8 cellular contexts compared by ENCODE assay signal in the genomic region with DNA sequence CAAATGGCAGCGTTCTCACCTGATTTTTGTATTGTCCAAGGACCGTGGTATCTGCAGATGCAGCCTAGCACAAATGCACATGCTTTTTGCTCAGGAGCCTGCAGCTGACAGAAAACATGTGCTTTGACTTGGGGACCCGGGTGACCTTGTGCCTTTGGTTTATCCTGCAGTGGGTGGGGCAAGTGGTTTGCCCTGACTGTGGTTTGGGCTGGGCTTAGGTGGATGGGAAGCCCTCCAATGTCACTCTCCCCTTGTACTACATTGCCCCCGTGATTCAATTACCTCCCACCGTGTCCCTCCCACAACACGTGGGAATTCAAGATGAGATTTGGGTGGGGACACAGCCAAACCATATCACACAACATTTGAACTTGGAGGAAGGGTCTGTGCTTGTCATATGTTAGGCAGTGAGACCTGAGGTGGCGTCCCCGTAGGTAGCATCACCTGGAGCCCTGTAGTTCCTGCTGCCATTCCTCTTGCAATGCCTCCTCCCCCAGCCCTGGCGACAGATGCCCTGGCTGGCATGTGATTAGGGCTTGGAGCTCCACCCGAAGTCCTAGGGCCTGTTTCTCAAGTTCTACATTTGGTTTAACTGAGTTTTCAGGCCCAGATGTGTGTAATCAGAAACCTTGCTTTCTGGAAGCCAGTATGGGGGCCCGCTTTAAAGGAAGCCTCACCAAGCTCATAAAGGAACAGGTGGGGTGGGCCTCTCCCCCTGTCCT. TPM values are rescaled to one million over a fixed set of nuclear protein-coding genes. Genes with fewer than 3 reads are reported as not detected.
A peak's percentile ranks its signal among the peaks of the same experiment; 100 is the strongest.
DNase-seq lines count a peak whose midpoint lies in the region; ATAC-seq, FAIRE-seq and TF ChIP-seq lines count a peak whose summit lies in the region.

No MANE protein-coding gene starts in this region.

- H3K4me1 Mint-ChIP-seq in activated CD8-positive, alpha-beta memory T cell treated with anti-CD3 and anti-CD28 coated beads, Interleukin-2, amount 10 ng/mL, durations not matched to agents 7 days and 5 days, result peaks cover 29% of the 10 kb centered on the region

- no peaks in the 10 kb centered on the region for H3K27me3 ChIP-seq in right cardiac atrium (ENCODE audit: control insufficient read depth, insufficient read depth)
- peaks cover 30% of the 10 kb centered on the region for H3K27me3 ChIP-seq in suprapubic skin
- H3K27me3 ChIP-seq in HepG2 (ENCODE audit: control insufficient read depth in 1 of 2, insufficient read depth in 2 of 2, low read length in 2 of 2), result peaks cover 2 to 33% of the 10 kb centered on the region in 2 experiments; a peak in 4 of 5 replicates

- H3K4me3 Mint-ChIP-seq in activated CD8-positive, alpha-beta memory T cell treated with anti-CD3 and anti-CD28 coated beads, Interleukin-2, amount 10 ng/mL, durations not matched to agents 7 days and 5 days, result peak overlapping the region; percentile 86

- FAIRE-seq in HepG2 (lab: Jason Lieb, UNC), result no peak

- no peak for TF ChIP-seq RAD21 in HepG2 (CRISPR knock-in tag; IDR thresholded peaks at IDR 0.05)

- BruUV-seq in HepG2 (replicated peaks; lab: Mats Ljungman, UMichigan), result no TSS peak

- H4K20me1 ChIP-seq in HepG2 (ENCODE audit: insufficient read depth, low read length), result no peaks in the 10 kb centered on the region

- H3K27ac Mint-ChIP-seq in activated CD8-positive, alpha-beta memory T cell treated with anti-CD3 and anti-CD28 coated beads, Interleukin-2, amount 10 ng/mL, durations not matched to agents 7 days and 5 days, result no peak overlapping the region

- DNase-seq in activated CD8-positive, alpha-beta memory T cell treated with anti-CD3 and anti-CD28 coated beads, Interleukin-2, amount 10 ng/mL, durations not matched to agents 7 days and 5 days, result no peak
- no peak for DNase-seq in activated CD8-positive, alpha-beta memory T cell treated with anti-CD3 and anti-CD28 coated beads for 24 hours
- no peak for DNase-seq in SK-N-MC (ENCODE audit: low read depth, low spot score)
- DNase-seq in right cardiac atrium, result no peak
- DNase-seq in suprapubic skin (ENCODE audit: low spot score in 2 of 2), result no peak
- no peak for DNase-seq in NCI-H2227 treated with DMSO at 0.1 percent for 48 hours (lab: John Stamatoyannopoulos, UW)
- DNase-seq in HepG2 (ENCODE audit: low spot score), result no peak

- H3K27me3 Mint-ChIP-seq in activated CD8-positive, alpha-beta memory T cell treated with anti-CD3 and anti-CD28 coated beads, Interleukin-2, amount 10 ng/mL, durations not matched to agents 7 days and 5 days, result peaks cover 13% of the 10 kb centered on the region

- H3K4me3 ChIP-seq in SK-N-MC (peak overlapping the region; percentile 93), right cardiac atrium (ENCODE audit: low read length) (peak overlapping the region; percentile 72), suprapubic skin (peak overlapping the region; percentile 81), HepG2 (replicated peaks in 1 of 3; ENCODE audit: insufficient read depth in 1 of 3, low read depth in 2 of 3, low read length in 3 of 3) (no peak overlapping the region)

- CTCF ChIA-PET in activated CD8-positive, alpha-beta memory T cell treated with anti-CD3 and anti-CD28 coated beads, Interleukin-2, amount 10 ng/mL, durations not matched to agents 7 days and 5 days (lab: Charles Lee), result interaction anchor here (0.9 to 2.7 kb wide), 4 partner anchors 42 to 282 kb away, joined by 3 to 15 read pairs (median 4); no protein-coding TSS in a partner anchor
- CTCF ChIA-PET in HepG2 (lab: Yijun Ruan, JAX; ENCODE audit: low intra/inter-chr PET ratio, low total read pairs), result no interaction called here

- H3K4me1 ChIP-seq in right cardiac atrium (ENCODE audit: control insufficient read depth, insufficient read depth, low read length) (no peaks in the 10 kb centered on the region), suprapubic skin (peaks cover 49% of the 10 kb centered on the region), HepG2 (ENCODE audit: insufficient read depth, low read length) (no peaks in the 10 kb centered on the region)

- H3K27ac ChIP-seq in SK-N-MC, result no peak overlapping the region
- no peak overlapping the region for H3K27ac ChIP-seq in right cardiac atrium (ENCODE audit: low read length)
- H3K27ac ChIP-seq in suprapubic skin, result peak overlapping the region; percentile 75
- H3K27ac ChIP-seq in HepG2 (ENCODE audit: extremely low read length, insufficient read depth, low read length), result no peak overlapping the region

- intact Hi-C loops in right cardiac atrium (cut with DNase I), result loop anchor here in 3 of 4 donors (10.0 kb wide), 2 partner anchors 49 to 59 kb away; no protein-coding TSS in a partner anchor
- intact Hi-C loops in HepG2 (cut with micrococcal nuclease; ENCODE audit: unreplicated experiment), result no loop called here

- POLR2A ChIA-PET in HepG2 (lab: Yijun Ruan, JAX), result no interaction called here

- no peak overlapping the region for H3K4me2 ChIP-seq in HepG2 (ENCODE audit: low read depth, low read length)

- no peak overlapping the region for H2AFZ ChIP-seq in HepG2 (ENCODE audit: low read length)

- H3K79me2 ChIP-seq in HepG2 (ENCODE audit: insufficient read depth, low read length), result no peaks in the 10 kb centered on the region

- TF ChIP-seq EP300 in suprapubic skin (IDR thresholded peaks at IDR 0.05), result no peak
- no peak for TF ChIP-seq EP300 in HepG2 (IDR thresholded peaks at IDR 0.05; ENCODE audit: low read depth in 2 of 2, low read length in 2 of 2)
- TF ChIP-seq EP300 in HepG2 (CRISPR knock-in tag; IDR thresholded peaks at IDR 0.05; ENCODE audit: borderline replicate concordance), result no peak

- H3K36me3 ChIP-seq in SK-N-MC (ENCODE audit: insufficient read depth, low read length) (no peaks in the 10 kb centered on the region), suprapubic skin (no peaks in the 10 kb centered on the region), HepG2 (replicated peaks in 1 of 2; ENCODE audit: control insufficient read depth in 1 of 2, insufficient read depth in 2 of 2, low read length in 2 of 2) (no peaks in the 10 kb centered on the region)

- in situ Hi-C loops in HepG2 (cut with HindIII; ENCODE audit: extremely low pct_ligation_motif_present, low pct_unique_long_range_greater_than_20kb), result no loop called here

- 67% methylated on average over 11 of the region's 11 CpGs for WGBS in right cardiac atrium
- 38% methylated on average over 5 of the region's 11 CpGs for WGBS in suprapubic skin
- 69% methylated on average over 8 of the region's 11 CpGs for WGBS in HepG2 (ENCODE audit: low lambda C conversion rate)

- TF ChIP-seq CTCF in suprapubic skin (IDR thresholded peaks at IDR 0.05) (no peak), HepG2 (CRISPR knock-in tag; IDR thresholded peaks at IDR 0.05) (no peak)

- no peak for TF ChIP-seq POLR2A in suprapubic skin (IDR thresholded peaks at IDR 0.05)
- no peak for TF ChIP-seq POLR2A in HepG2 (IDR thresholded peaks at IDR 0.05; ENCODE audit: insufficient read depth in 1 of 2, low read depth in 2 of 2, low read length in 2 of 2)

- ATAC-seq in activated CD8-positive, alpha-beta memory T cell treated with anti-CD3 and anti-CD28 coated beads, Interleukin-2, amount 10 ng/mL, durations not matched to agents 7 days and 5 days, result no peak
- ATAC-seq in right cardiac atrium (no peak), HepG2 (no peak), HG02938 (IDR thresholded peaks at IDR 0.05; ENCODE audit: unreplicated experiment) (no peak)

- H3K9me3 ChIP-seq in SK-N-MC (ENCODE audit: low read depth, low read length) (no peaks in the 10 kb centered on the region), right cardiac atrium (ENCODE audit: control insufficient read depth, low read length) (no peaks in the 10 kb centered on the region), suprapubic skin (no peaks in the 10 kb centered on the region), HepG2 (ENCODE audit: low read length) (no peaks in the 10 kb centered on the region)

- H3K9ac ChIP-seq in SK-N-MC (ENCODE audit: insufficient read length), result no peak overlapping the region
- H3K9ac ChIP-seq in HepG2 (ENCODE audit: insufficient read depth, low read depth, low read length), result no peak overlapping the region

- no peaks in the 10 kb centered on the region for H3K9me3 Mint-ChIP-seq in activated CD8-positive, alpha-beta memory T cell treated with anti-CD3 and anti-CD28 coated beads, Interleukin-2, amount 10 ng/mL, durations not matched to agents 7 days and 5 days (ENCODE audit: low read depth)

- H3K36me3 Mint-ChIP-seq in activated CD8-positive, alpha-beta memory T cell treated with anti-CD3 and anti-CD28 coated beads, Interleukin-2, amount 10 ng/mL, durations not matched to agents 7 days and 5 days, result no peaks in the 10 kb centered on the region

TF ChIP-seq in HepG2, 621 proteins besides CTCF, POLR2A, EP300 and RAD21 (continues in another document):
- no peak for TF ChIP-seq YEATS4 (CRISPR knock-in tag; IDR thresholded peaks at IDR 0.05; ENCODE audit: borderline replicate concordance)

RNA-seq across cellular contexts. Expression of a gene that starts 2.1 kb away (rescaled TPM):
- total RNA-seq in activated CD8-positive, alpha-beta memory T cell treated with anti-CD3 and anti-CD28 coated beads, Interleukin-2, amount 10 ng/mL, durations not matched to agents 7 days and 5 days, result 10 to 100 TPM in 1 of 2 experiments, 1 to 10 TPM in 1; 6.8 to 13.8 TPM
- total RNA-seq in right cardiac atrium, result 1 to 10 TPM; 2.2 to 2.7 (median 2.4) TPM
- 1.3 TPM for polyA plus RNA-seq in right cardiac atrium
- total RNA-seq in suprapubic skin, result 10 to 100 TPM; 16.7 to 27.0 (median 24.8) TPM
- total RNA-seq in HepG2 (2016; rRNA removed; fragmentation: Illumina TruSeq; extraction: Trizol), result 0.02 TPM in 1 of 2 replicates, not detected in the other
- not detected in 2 replicates for total RNA-seq in HepG2 (2016; cell fraction: cytosol; rRNA removed; fragmentation: Illumina TruSeq; extraction: Trizol; ENCODE audit: low read depth)
- total RNA-seq in HepG2 (2016; cell fraction: insoluble cytoplasmic fraction; rRNA removed; fragmentation: Illumina TruSeq; extraction: Trizol), result 0.02 and 0.03 TPM in 2 replicates
- total RNA-seq in HepG2 (2016; cell fraction: membrane; rRNA removed; fragmentation: Illumina TruSeq; extraction: Trizol), result 0.03 TPM in 1 of 2 replicates, not detected in the other
- total RNA-seq in HepG2 (2016; cell fraction: nucleus; rRNA removed; fragmentation: Illumina TruSeq; extraction: Trizol), result 0.09 TPM in 1 of 2 replicates, not detected in the other
- polyA plus RNA-seq in HepG2 (2011; rRNA removed), result not detected in 2 replicates
- not detected in 2 replicates for polyA plus RNA-seq in HepG2 (2011; cell fraction: cytosol; rRNA removed)
- polyA plus RNA-seq in HepG2 (2011; cell fraction: nucleus; rRNA removed), result 0.02 and 0.03 TPM in 2 replicates
- not detected in 2 replicates for polyA plus RNA-seq in HepG2 (2012)
- polyA plus RNA-seq in HepG2 (2016; cell fraction: cytosol; fragmentation: Illumina TruSeq; extraction: Trizol; ENCODE audit: low read depth), result not detected in 2 replicates
- not detected in 2 replicates for polyA plus RNA-seq in HepG2 (2016; cell fraction: insoluble cytoplasmic fraction; fragmentation: Illumina TruSeq; extraction: Trizol; ENCODE audit: low read depth)
- polyA plus RNA-seq in HepG2 (2016; cell fraction: membrane; fragmentation: Illumina TruSeq; extraction: Trizol; ENCODE audit: low read depth), result not detected in 2 replicates
- 0.11 TPM in 1 of 2 replicates, not detected in the other for polyA plus RNA-seq in HepG2 (2016; cell fraction: nucleus; fragmentation: Illumina TruSeq; extraction: Trizol; ENCODE audit: insufficient read depth, low read depth)
- 0.02 and 9.0 TPM in 2 replicates for polyA minus RNA-seq in HepG2 (2011; rRNA and poly(A)+ RNA removed; ENCODE audit: low replicate concordance)
- polyA minus RNA-seq in HepG2 (2011; cell fraction: cytosol; rRNA and poly(A)+ RNA removed), result 0.09 TPM in 1 of 2 replicates, not detected in the other
- not detected in 2 replicates for polyA minus RNA-seq in HepG2 (2011; cell fraction: nucleus; rRNA and poly(A)+ RNA removed)

Comparison
In these comparisons a context has a peak if more than half of its experiments do, and no peak if none do; other contexts are left out.
1. H3K4me3 ChIP-seq: peak in SK-N-MC (single experiment), right cardiac atrium (single experiment) and suprapubic skin (single experiment); none in HepG2 (0 of 3).